14 cellular contexts compared by ENCODE assay signal in genomic region chr10:4813496-4813895, GRCh38.
"Had no signal": no experiment of that assay in that cellular context is flagged by ENCODE, and none has a peak within 500 bp of the region (broad histone marks: within the 10 kb centered on the region; RNA-seq: fewer than 3 reads in every experiment).

No MANE protein-coding gene starts in this region.

- H3K36me3 ChIP-seq: thyroid gland had no signal

- ATAC-seq: left lobe of liver, WTC11 had no signal

- H3K9me3 ChIP-seq: thyroid gland had no signal

- FAIRE-seq: endometrium, islet of Langerhans had no signal

- H3K27me3 ChIP-seq: thyroid gland had no signal

- H3K27ac ChIP-seq: coronary artery, thyroid gland had no signal

- DNase-seq: activated CD4-positive, alpha-beta memory T cell treated with anti-CD3 and anti-CD28 coated beads for 36 hours; activated CD4-positive, alpha-beta T cell treated with anti-CD3 and anti-CD28 coated beads for 4 hours; activated T-cell treated with anti-CD3 and anti-CD28 coated beads for 4 hours; stimulated activated CD4-positive, alpha-beta T cell treated with anti-CD3 and anti-CD28 coated beads, Interleukin-12 subunit alpha, Interleukin-12 subunit beta, amount 100 ng/mL, for 4 hours; stimulated activated CD4-positive, alpha-beta T cell treated with anti-CD3 and anti-CD28 coated beads, Interleukin-1b, Interleukin-23, amount 100 ng/mL, for 48 hours; stimulated activated CD8-positive, alpha-beta memory T cell treated with anti-CD3 and anti-CD28 coated beads, Interleukin-4, amount 100 ng/mL, for 48 hours; stimulated activated naive CD4-positive, alpha-beta T cell; thyroid gland had no signal

- H3K4me3 ChIP-seq: coronary artery, lung, thyroid gland had no signal
